ENCODE assay signal across 9 cellular contexts in genomic region chr19:47187023-47187655, GRCh38. TPM values are rescaled to one million over a fixed set of nuclear protein-coding genes. Genes with fewer than 3 reads are reported as not detected.
DNase-seq lines count a peak whose midpoint lies in the region; ATAC-seq and TF ChIP-seq lines count a peak whose summit lies in the region.
"Had no signal": no experiment of that assay in that cellular context is flagged by ENCODE, and none has a peak within 500 bp of the region (broad histone marks: within the 10 kb centered on the region; RNA-seq: fewer than 3 reads in every experiment).

No MANE protein-coding gene starts in this region.

- H3K4me3 Mint-ChIP-seq in activated T-helper 1 cell treated with anti-CD3 and anti-CD28 coated beads, Interleukin-12 subunit alpha, Interleukin-12 subunit beta, Interleukin-2, Interleukin-4 antibody, amounts not matched to agents 30 ng/mL and 10 ng/mL and 1 ng/mL, durations not matched to agents 14 hours and 24 hours and 36 hours = peak overlapping the region; percentile 69

- no peak for DNase-seq in activated T-helper 1 cell treated with anti-CD3 and anti-CD28 coated beads, Interleukin-12 subunit alpha, Interleukin-12 subunit beta, Interleukin-2, Interleukin-4 antibody, amounts not matched to agents 30 ng/mL and 10 ng/mL and 1 ng/mL, durations not matched to agents 14 hours and 24 hours and 36 hours (ENCODE audit: low spot score)
- DNase-seq in spleen = no peak
- no peak for DNase-seq in NCI-H748 treated with DMSO at 0.1 percent for 48 hours (lab: John Stamatoyannopoulos, UW)
- DNase-seq: naive B cell, NCI-H2081 had no signal

- H3K27ac Mint-ChIP-seq in activated T-helper 1 cell treated with anti-CD3 and anti-CD28 coated beads, Interleukin-12 subunit alpha, Interleukin-12 subunit beta, Interleukin-2, Interleukin-4 antibody, amounts not matched to agents 30 ng/mL and 10 ng/mL and 1 ng/mL, durations not matched to agents 14 hours and 24 hours and 36 hours = peak overlapping the region; percentile 97

- intact Hi-C loops in activated T-helper 1 cell treated with anti-CD3 and anti-CD28 coated beads, Interleukin-12 subunit alpha, Interleukin-12 subunit beta, Interleukin-2, Interleukin-4 antibody, amounts not matched to agents 30 ng/mL and 10 ng/mL and 1 ng/mL, durations not matched to agents 14 hours and 24 hours and 36 hours (cut with micrococcal nuclease) = loop anchor here (2.0 kb wide), 2 partner anchors 70 to 92 kb away; partner anchors contain the start of gene CCDC9
- intact Hi-C loops in spleen (cut with DNase I; ENCODE audit: low total_unique reads) = no loop called here

- peak; percentile 11 for ATAC-seq in GM19372 (IDR thresholded peaks at IDR 0.05; ENCODE audit: low read depth, unreplicated experiment)
- ATAC-seq in HG02885 (IDR thresholded peaks at IDR 0.05; ENCODE audit: poor library complexity, unreplicated experiment) = peak; percentile 23
- ATAC-seq in HG02588 (IDR thresholded peaks at IDR 0.05; ENCODE audit: unreplicated experiment) = no peak
- ATAC-seq in GM21737 (IDR thresholded peaks at IDR 0.05; ENCODE audit: unreplicated experiment) = no peak

- H3K4me3 ChIP-seq in spleen = peak overlapping the region in 1 of 8 donors; percentile 30

- H3K36me3 ChIP-seq in spleen = peaks cover 0 to 91% (median 8%) of the 10 kb centered on the region in 6 donors

- peaks cover 52% of the 10 kb centered on the region for H3K36me3 Mint-ChIP-seq in activated T-helper 1 cell treated with anti-CD3 and anti-CD28 coated beads, Interleukin-12 subunit alpha, Interleukin-12 subunit beta, Interleukin-2, Interleukin-4 antibody, amounts not matched to agents 30 ng/mL and 10 ng/mL and 1 ng/mL, durations not matched to agents 14 hours and 24 hours and 36 hours (ENCODE audit: low read depth)

- H3K9me3 Mint-ChIP-seq in activated T-helper 1 cell treated with anti-CD3 and anti-CD28 coated beads, Interleukin-12 subunit alpha, Interleukin-12 subunit beta, Interleukin-2, Interleukin-4 antibody, amounts not matched to agents 30 ng/mL and 10 ng/mL and 1 ng/mL, durations not matched to agents 14 hours and 24 hours and 36 hours = no peaks in the 10 kb centered on the region
- H3K9me3 Mint-ChIP-seq: naive B cell had no signal

- TF ChIP-seq CTCF in spleen (IDR thresholded peaks at IDR 0.05 in 8 of 11, conservative IDR thresholded peaks at IDR 0.05 in 3 of 11) = no peak

- peak overlapping the region; percentile 24 to 77 (median 70) for H3K27ac ChIP-seq in spleen

- 67 to 85% (median 78%) methylated on average over 5 of the region's 5 CpGs for whole genome bisulfite sequencing in spleen, 5 donors

- no peaks in the 10 kb centered on the region for H3K27me3 ChIP-seq in spleen (replicated peaks in 1 of 7)

- H3K27me3 Mint-ChIP-seq in activated T-helper 1 cell treated with anti-CD3 and anti-CD28 coated beads, Interleukin-12 subunit alpha, Interleukin-12 subunit beta, Interleukin-2, Interleukin-4 antibody, amounts not matched to agents 30 ng/mL and 10 ng/mL and 1 ng/mL, durations not matched to agents 14 hours and 24 hours and 36 hours (ENCODE audit: insufficient read depth) = no peaks in the 10 kb centered on the region
- H3K27me3 Mint-ChIP-seq: naive B cell had no signal

- H3K9me3 ChIP-seq in spleen = no peaks in the 10 kb centered on the region

- peaks cover 5 to 87% (median 42%) of the 10 kb centered on the region in 6 donors for H3K4me1 ChIP-seq in spleen

- peaks cover 78% of the 10 kb centered on the region for H3K4me1 Mint-ChIP-seq in activated T-helper 1 cell treated with anti-CD3 and anti-CD28 coated beads, Interleukin-12 subunit alpha, Interleukin-12 subunit beta, Interleukin-2, Interleukin-4 antibody, amounts not matched to agents 30 ng/mL and 10 ng/mL and 1 ng/mL, durations not matched to agents 14 hours and 24 hours and 36 hours (ENCODE audit: low read depth)

- TF ChIP-seq POLR2A in spleen (IDR thresholded peaks at IDR 0.05) = no peak

RNA-seq across cellular contexts. Expression of gene BBC3, which starts 43.9 kb away (rescaled TPM):
- 13.8 and 15.4 TPM in 2 replicates for total RNA-seq in activated T-helper 1 cell treated with anti-CD3 and anti-CD28 coated beads, Interleukin-12 subunit alpha, Interleukin-12 subunit beta, Interleukin-2, Interleukin-4 antibody, amounts not matched to agents 30 ng/mL and 10 ng/mL and 1 ng/mL, durations not matched to agents 14 hours and 24 hours and 36 hours
- 10 to 100 TPM in 6 of 7 donors, 1 to 10 TPM in 1; 6.3 to 17.0 (median 11.3) TPM for total RNA-seq in spleen
- polyA plus RNA-seq in spleen = 10 to 100 TPM in 1 of 3 donors, 1 to 10 TPM in 2; 7.1 to 12.6 (median 9.5) TPM

RNA-seq across cellular contexts. Expression of gene SAE1, which starts 56.5 kb away (rescaled TPM):
- total RNA-seq in activated T-helper 1 cell treated with anti-CD3 and anti-CD28 coated beads, Interleukin-12 subunit alpha, Interleukin-12 subunit beta, Interleukin-2, Interleukin-4 antibody, amounts not matched to agents 30 ng/mL and 10 ng/mL and 1 ng/mL, durations not matched to agents 14 hours and 24 hours and 36 hours = 141 and 142 TPM in 2 replicates
- total RNA-seq in spleen = 10 to 100 TPM; 42.7 to 72.4 (median 59.5) TPM
- polyA plus RNA-seq in spleen = 10 to 100 TPM; 28.1 to 53.3 (median 43.9) TPM

Comparison
In these comparisons a context has a peak if more than half of its experiments do, and no peak if none do; other contexts are left out.
1. ATAC-seq: peak in GM19372 (single experiment) and HG02885 (single experiment); none in HG02588 (single experiment) and GM21737 (single experiment).